34 cellular contexts compared by ENCODE assay signal in genomic region chr14:35783699-35784098, GRCh38.
"Had no signal": no experiment of that assay in that cellular context is flagged by ENCODE, and none has a peak within 500 bp of the region (broad histone marks: within the 10 kb centered on the region; RNA-seq: fewer than 3 reads in every experiment).

No MANE protein-coding gene starts in this region.

- H3K4me2 ChIP-seq: KMS-11 had no signal

- H3K27ac ChIP-seq: KMS-11 had no signal

- H3K36me3 ChIP-seq: MG63 had no signal

- DNase-seq: Karpas-422, Kasumi-1, MG63, MM.1S, MV-4-11, NCI-H1048, NCI-H1092, NCI-H1092 treated with DMSO at 0.1 percent for 48 hours, NCI-H1105, NCI-H1105 treated with DMSO at 0.1 percent for 48 hours, NCI-H1417, NCI-H1417 treated with DMSO at 0.1 percent for 48 hours, NCI-H1436, NCI-H1436 treated with DMSO at 0.1 percent for 48 hours, NCI-H146, NCI-H1694, NCI-H1694 treated with DMSO at 0.1 percent for 48 hours, NCI-H187, NCI-H187 treated with DMSO at 0.1 percent for 48 hours, NCI-H1930, NCI-H2029, NCI-H2029 treated with DMSO at 0.1 percent for 48 hours, NCI-H2081, NCI-H2081 treated with DMSO at 0.1 percent for 48 hours, NCI-H2107, NCI-H2171, NCI-H2171 treated with DMSO at 0.1 percent for 48 hours, NCI-H2227 treated with DMSO at 0.1 percent for 48 hours, NCI-H226, NCI-H345, NCI-H446, NCI-H446 treated with DMSO at 0.1 percent for 48 hours, NCI-H510A had no signal

- H3K27me3 ChIP-seq: MG63 had no signal

- H3K9ac ChIP-seq: KMS-11 had no signal

- H3K4me3 ChIP-seq: MG63 had no signal
